10 cellular contexts compared by ENCODE assay signal in genomic region chr12:106090586-106091411, GRCh38. TPM values are rescaled to one million over a fixed set of nuclear protein-coding genes. Genes with fewer than 3 reads are reported as not detected.
DNase-seq lines count a peak whose midpoint lies in the region; ATAC-seq and TF ChIP-seq lines count a peak whose summit lies in the region.
"Had no signal": no experiment of that assay in that cellular context is flagged by ENCODE, and none has a peak within 500 bp of the region (broad histone marks: within the 10 kb centered on the region; RNA-seq: fewer than 3 reads in every experiment).

No MANE protein-coding gene starts in this region.

- peaks cover 38% of the 10 kb centered on the region for H3K79me2 ChIP-seq in parathyroid adenoma

- H3K4me3 ChIP-seq in AG10803 (ENCODE audit: low read length) (no peak overlapping the region), parathyroid adenoma (ENCODE audit: low read depth, low read length) (no peak overlapping the region)

- no peak overlapping the region for H3K4me2 ChIP-seq in parathyroid adenoma (ENCODE audit: low read length)

- DNase-seq in AG10803 (ENCODE audit: low read depth) (peak; percentile 87), amniotic stem cell (lab: John Stamatoyannopoulos, UW) (peak; percentile 57), foreskin keratinocyte (no peak), COLO668 (lab: John Stamatoyannopoulos, UW; ENCODE audit: unreplicated experiment) (no peak), NAMALWA (ENCODE audit: low spot score) (no peak), RPMI8226 (no peak)
- DNase-seq in NK-92 treated with Interleukin-12 subunit alpha and Interleukin-12 subunit beta, amount 100 ng/mL, for 24 hours (lab: John Stamatoyannopoulos, UW) = no peak
- DNase-seq: Karpas-422; stimulated activated CD4-positive, alpha-beta T cell treated with anti-CD3 and anti-CD28 coated beads, Interleukin-12 subunit alpha, Interleukin-12 subunit beta, amount 100 ng/mL, for 4 hours had no signal

- H3K27ac ChIP-seq in foreskin keratinocyte (no peak overlapping the region), parathyroid adenoma (peak overlapping the region; percentile 49)

- peak; percentile 23 for ATAC-seq in foreskin keratinocyte

- H3K9me3 ChIP-seq in parathyroid adenoma (ENCODE audit: control insufficient read depth, low read length) = no peaks in the 10 kb centered on the region

- H3K36me3 ChIP-seq in parathyroid adenoma (ENCODE audit: control insufficient read depth, insufficient read depth, low read length) = no peaks in the 10 kb centered on the region

- H3K27me3 ChIP-seq in foreskin keratinocyte (no peaks in the 10 kb centered on the region), parathyroid adenoma (ENCODE audit: control insufficient read depth, insufficient read depth, low read length) (no peaks in the 10 kb centered on the region)

- H3K9ac ChIP-seq in parathyroid adenoma = no peak overlapping the region

- no peak for TF ChIP-seq CTCF in AG10803 (conservative IDR thresholded peaks at IDR 0.05; ENCODE audit: low read length)
- no peak for TF ChIP-seq CTCF in foreskin keratinocyte (conservative IDR thresholded peaks at IDR 0.05)
- no peak for TF ChIP-seq CTCF in parathyroid adenoma (IDR thresholded peaks at IDR 0.05)

- no peak overlapping the region for H2AFZ ChIP-seq in parathyroid adenoma

- H3K4me1 ChIP-seq in foreskin keratinocyte = peaks cover 9% of the 10 kb centered on the region
- peaks cover 8% of the 10 kb centered on the region for H3K4me1 ChIP-seq in parathyroid adenoma

RNA-seq across cellular contexts. Expression of gene NUAK1, which starts 48.0 kb away (rescaled TPM):
- total RNA-seq in foreskin keratinocyte = 21.6 and 55.4 TPM in 2 replicates
- polyA plus RNA-seq in foreskin keratinocyte = 6.3 and 13.7 TPM in 2 replicates

Comparison
In these comparisons a context has a peak if more than half of its experiments do, and no peak if none do; other contexts are left out.
1. DNase-seq: peak in AG10803 (single experiment) and amniotic stem cell (single experiment); none in foreskin keratinocyte (0 of 2), COLO668 (single experiment), NK-92 treated with Interleukin-12 subunit alpha and Interleukin-12 subunit beta, amount 100 ng/mL, for 24 hours (single experiment), NAMALWA (single experiment) and RPMI8226 (single experiment).